In the genomic region with DNA sequence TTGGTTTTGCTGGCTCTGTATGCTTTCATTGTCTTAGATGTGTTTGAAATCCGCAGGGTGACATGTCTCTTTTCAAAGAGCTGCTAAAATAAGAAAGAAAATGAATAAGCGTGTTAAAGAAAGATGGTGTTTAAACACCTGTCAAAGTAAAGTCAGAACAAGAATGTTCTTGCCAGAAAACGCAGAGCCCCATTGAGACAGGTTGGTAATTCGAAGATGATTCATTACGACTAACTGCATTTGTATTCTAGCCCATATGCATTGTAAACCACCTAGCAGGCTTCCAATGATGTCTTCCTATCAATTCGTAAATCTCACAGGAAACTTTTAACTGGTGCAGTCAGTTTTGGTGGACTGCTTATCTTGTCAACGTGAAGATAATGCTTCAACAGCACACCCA, we compare ENCODE assay signal across 16 cellular contexts. TPM values are rescaled to one million over a fixed set of nuclear protein-coding genes. Genes with fewer than 3 reads are reported as not detected.
A peak's percentile ranks its signal among the peaks of the same experiment; 100 is the strongest.
DNase-seq lines count a peak whose midpoint lies in the region; ATAC-seq and TF ChIP-seq lines count a peak whose summit lies in the region.
"Had no signal": no experiment of that assay in that cellular context is flagged by ENCODE, and none has a peak within 500 bp of the region (broad histone marks: within the 10 kb centered on the region; RNA-seq: fewer than 3 reads in every experiment).

No MANE protein-coding gene starts in this region.

- H3K79me2 ChIP-seq in Loucy (ENCODE audit: insufficient read depth, low read length), result 0 out of 2 replicates have a peak, but pooled peaks cover 4% of the 10 kb centered on the region

- no peaks in the 10 kb centered on the region for H3K27me3 ChIP-seq in Loucy (ENCODE audit: insufficient read depth, low read length, poor library complexity, severe bottlenecking)
- H3K27me3 ChIP-seq in sigmoid colon, result no peaks in the 10 kb centered on the region
- H3K27me3 ChIP-seq: ovary had no signal

- no peak for DNase-seq in activated naive CD4-positive, alpha-beta T cell (lab: John Stamatoyannopoulos, UW)
- DNase-seq in chondrocyte (ENCODE audit: low spot score) (no peak), sigmoid colon (no peak), DMS153 treated with DMSO at 0.1 percent for 48 hours (lab: John Stamatoyannopoulos, UW; ENCODE audit: unreplicated experiment) (no peak), HUDEP-2 (lab: John Stamatoyannopoulos, UW; ENCODE audit: unreplicated experiment in 76 of 76) (no peak)
- DNase-seq: activated CD8-positive, alpha-beta memory T cell treated with anti-CD3 and anti-CD28 coated beads, Interleukin-2, amount 10 ng/mL, durations not matched to agents 7 days and 5 days; amniotic stem cell; DMS153; NCI-H1417; NCI-H510A; ovary; T1000 had no signal

- H3K4me3 ChIP-seq in Loucy (ENCODE audit: low read length, poor library complexity, severe bottlenecking), result no peak overlapping the region
- H3K4me3 ChIP-seq in sigmoid colon, result no peak overlapping the region
- H3K4me3 ChIP-seq: ovary had no signal

- H3K4me1 Mint-ChIP-seq in activated naive CD4-positive, alpha-beta T cell treated with anti-CD3 and anti-CD28 coated beads, Interleukin-2, amount 50 U/mL, for 24 hours, result peaks cover 35% of the 10 kb centered on the region
- peaks cover 93% of the 10 kb centered on the region for H3K4me1 Mint-ChIP-seq in chondrocyte (ENCODE audit: low read depth)

- H4K20me1 ChIP-seq in Loucy (ENCODE audit: insufficient read depth, low read length, poor library complexity, severe bottlenecking), result no peaks in the 10 kb centered on the region

- H3K36me3 ChIP-seq in Loucy (ENCODE audit: insufficient read depth, low read length) (no peaks in the 10 kb centered on the region), sigmoid colon (no peaks in the 10 kb centered on the region)
- H3K36me3 ChIP-seq: ovary had no signal

- no peaks in the 10 kb centered on the region for H3K36me3 Mint-ChIP-seq in activated naive CD4-positive, alpha-beta T cell treated with anti-CD3 and anti-CD28 coated beads, Interleukin-2, amount 50 U/mL, for 24 hours
- H3K36me3 Mint-ChIP-seq in chondrocyte (ENCODE audit: low read depth), result peaks cover under 1% of the 10 kb centered on the region
- H3K36me3 Mint-ChIP-seq: activated CD8-positive, alpha-beta memory T cell treated with anti-CD3 and anti-CD28 coated beads, Interleukin-2, amount 10 ng/mL, durations not matched to agents 7 days and 5 days had no signal

- WGBS in sigmoid colon, 2 donors, result 86 to 89% methylated on average over 7 of the region's 7 CpGs

- no peak for TF ChIP-seq EP300 in sigmoid colon (IDR thresholded peaks at IDR 0.05)

- no peaks in the 10 kb centered on the region for H3F3A ChIP-seq in Loucy (ENCODE audit: low read depth)

- H3K27ac ChIP-seq in sigmoid colon, result peak overlapping the region in 3 of 4 donors; percentile 54 to 56 (median 56)
- H3K27ac ChIP-seq: ovary had no signal

- no peaks in the 10 kb centered on the region for H3K27me3 Mint-ChIP-seq in activated naive CD4-positive, alpha-beta T cell treated with anti-CD3 and anti-CD28 coated beads, Interleukin-2, amount 50 U/mL, for 24 hours
- no peaks in the 10 kb centered on the region for H3K27me3 Mint-ChIP-seq in chondrocyte (ENCODE audit: low read depth)
- H3K27me3 Mint-ChIP-seq: activated CD8-positive, alpha-beta memory T cell treated with anti-CD3 and anti-CD28 coated beads, Interleukin-2, amount 10 ng/mL, durations not matched to agents 7 days and 5 days; dendritic cell treated with granulocyte-macrophage colony-stimulating factor and Interleukin-4, amounts not matched to agents 40 ng/mL and 50 ng/mL, for 4 days had no signal

- no peak for ATAC-seq in HG02973 (IDR thresholded peaks at IDR 0.05; ENCODE audit: unreplicated experiment)
- ATAC-seq: activated CD8-positive, alpha-beta memory T cell treated with anti-CD3 and anti-CD28 coated beads, Interleukin-2, amount 10 ng/mL, durations not matched to agents 7 days and 5 days had no signal

- H3K9me3 Mint-ChIP-seq in activated naive CD4-positive, alpha-beta T cell treated with anti-CD3 and anti-CD28 coated beads, Interleukin-2, amount 50 U/mL, for 24 hours, result no peaks in the 10 kb centered on the region
- H3K9me3 Mint-ChIP-seq in chondrocyte (ENCODE audit: low read depth), result peaks cover 1% of the 10 kb centered on the region

- H3K9ac ChIP-seq in Loucy (ENCODE audit: low read depth, low read length, poor library complexity, severe bottlenecking), result no peak overlapping the region

- H3K27ac Mint-ChIP-seq in activated naive CD4-positive, alpha-beta T cell treated with anti-CD3 and anti-CD28 coated beads, Interleukin-2, amount 50 U/mL, for 24 hours, result peak overlapping the region; percentile 5
- H3K27ac Mint-ChIP-seq in chondrocyte (ENCODE audit: unreplicated experiment), result peak overlapping the region; percentile 18
- H3K27ac Mint-ChIP-seq: activated CD8-positive, alpha-beta memory T cell treated with anti-CD3 and anti-CD28 coated beads, Interleukin-2, amount 10 ng/mL, durations not matched to agents 7 days and 5 days; dendritic cell treated with granulocyte-macrophage colony-stimulating factor and Interleukin-4, amounts not matched to agents 40 ng/mL and 50 ng/mL, for 4 days had no signal

- H3K4me3 Mint-ChIP-seq in activated naive CD4-positive, alpha-beta T cell treated with anti-CD3 and anti-CD28 coated beads, Interleukin-2, amount 50 U/mL, for 24 hours, result no peak overlapping the region
- no peak overlapping the region for H3K4me3 Mint-ChIP-seq in chondrocyte (ENCODE audit: unreplicated experiment)
- H3K4me3 Mint-ChIP-seq: activated CD8-positive, alpha-beta memory T cell treated with anti-CD3 and anti-CD28 coated beads, Interleukin-2, amount 10 ng/mL, durations not matched to agents 7 days and 5 days; dendritic cell treated with granulocyte-macrophage colony-stimulating factor and Interleukin-4, amounts not matched to agents 40 ng/mL and 50 ng/mL, for 4 days had no signal

- peak overlapping the region; percentile 47 for H3K4me2 ChIP-seq in Loucy (ENCODE audit: low read depth, low read length, poor library complexity, severe bottlenecking)

- no peak overlapping the region for H2AFZ ChIP-seq in Loucy (ENCODE audit: low read length)

- H3K9me2 ChIP-seq in Loucy (replicated peaks; ENCODE audit: low read depth, low read length), result no peaks in the 10 kb centered on the region

- TF ChIP-seq CTCF in Loucy (conservative IDR thresholded peaks at IDR 0.05; ENCODE audit: low read length) (no peak), chondrocyte (IDR thresholded peaks at IDR 0.05) (no peak), sigmoid colon (IDR thresholded peaks at IDR 0.05) (no peak)

- TF ChIP-seq POLR2A in sigmoid colon (IDR thresholded peaks at IDR 0.05), result no peak

- intact Hi-C loops in sigmoid colon (cut with DNase I), result no loop called here

- H3K4me1 ChIP-seq in Loucy (ENCODE audit: insufficient read depth, low read length, poor library complexity, severe bottlenecking), result peaks cover 41% of the 10 kb centered on the region
- peaks cover 0 to 62% (median 32%) of the 10 kb centered on the region in 4 donors for H3K4me1 ChIP-seq in sigmoid colon

- H3K9me3 ChIP-seq in Loucy (ENCODE audit: insufficient read depth, low read depth, low read length) (no peaks in the 10 kb centered on the region), sigmoid colon (no peaks in the 10 kb centered on the region)
- H3K9me3 ChIP-seq: ovary had no signal

RNA-seq across cellular contexts. Expression of a gene that starts 16.8 kb away (rescaled TPM):
- total RNA-seq in chondrocyte (104 to 255 TPM (median 110 TPM) in 3 replicates), sigmoid colon (10 to 100 TPM; 17.6 to 51.9 (median 28.0) TPM)
- polyA plus RNA-seq in sigmoid colon, result 10 to 100 TPM in 1 of 3 donors, 1 to 10 TPM in 2; 4.2 to 10.2 (median 9.5) TPM
